In the genomic region with DNA sequence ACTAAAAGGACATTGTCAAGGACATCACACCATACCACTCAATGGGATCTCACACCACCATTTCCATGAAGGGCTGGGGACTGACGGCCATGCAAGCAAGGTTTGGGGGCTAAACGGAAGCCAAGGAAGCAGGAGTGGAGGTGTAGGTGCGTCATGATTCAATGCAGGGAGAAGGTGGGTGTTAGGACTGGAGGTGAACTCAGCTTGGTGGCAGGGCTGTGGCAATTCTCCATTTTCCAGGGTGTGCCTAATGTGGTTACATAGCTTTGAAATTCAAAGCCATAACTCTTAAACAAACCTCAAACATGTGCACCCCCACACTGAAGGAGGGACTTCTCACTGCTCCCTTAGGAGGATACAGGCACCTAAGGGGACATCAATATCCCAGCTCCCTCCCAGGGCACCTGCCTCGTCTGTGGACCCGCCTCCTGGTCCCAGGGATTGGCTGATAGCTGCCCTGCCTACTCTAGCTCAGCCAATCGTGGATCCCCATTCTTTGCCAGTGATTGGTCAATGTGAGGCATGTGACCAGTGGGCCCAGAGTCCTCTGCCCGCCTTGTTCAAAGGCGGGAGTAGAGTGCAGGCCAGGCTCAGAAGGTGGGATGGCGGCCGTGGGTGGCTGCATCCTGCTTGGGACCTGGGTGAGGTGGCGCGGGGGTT, we compare ENCODE assay signal across 19 cellular contexts.
DNase-seq lines count a peak whose midpoint lies in the region; ATAC-seq, FAIRE-seq and TF ChIP-seq lines count a peak whose summit lies in the region.
"Had no signal": no experiment of that assay in that cellular context is flagged by ENCODE, and none has a peak within 500 bp of the region (broad histone marks: within the 10 kb centered on the region; RNA-seq: fewer than 3 reads in every experiment).

No MANE protein-coding gene starts in this region.

- H3K79me2 ChIP-seq in K562 (ENCODE audit: control insufficient read depth, insufficient read depth, low read length) = no peaks in the 10 kb centered on the region

- TF ChIP-seq RAD21 in K562 (CRISPR knock-in tag; conservative IDR thresholded peaks at IDR 0.05 in 1 of 2, IDR thresholded peaks at IDR 0.05 in 1 of 2) = no peak

- DNase-seq in DMS53 (lab: John Stamatoyannopoulos, UW) (peak; percentile 22), DMS53 treated with DMSO at 0.1 percent for 48 hours (lab: John Stamatoyannopoulos, UW; ENCODE audit: unreplicated experiment) (no peak), K562 (ENCODE audit: extremely low read depth in 1 of 4, low spot score in 3 of 4) (peak; percentile 22 to 62 (median 51)), aorta (peak; percentile 4 to 44)
- DNase-seq in stimulated activated CD4-positive, alpha-beta T cell treated with anti-CD3 and anti-CD28 coated beads, Interleukin-15, amount 100 ng/mL, for 24 hours = peak; percentile 8
- no peak for DNase-seq in stimulated activated CD4-positive, alpha-beta T cell treated with anti-CD3 and anti-CD28 coated beads, Interleukin-4, amount 100 ng/mL, for 4 hours
- no peak for DNase-seq in activated CD8-positive, alpha-beta memory T cell treated with anti-CD3 and anti-CD28 coated beads for 24 hours
- DNase-seq: COR-L47; DMS153; HCEC 1CT; NCI-H1092; NCI-H345; NCI-H526 treated with DMSO at 0.1 percent for 48 hours; NK-92 treated with Interleukin-12 subunit alpha and Interleukin-12 subunit beta, amount 100 ng/mL, for 24 hours; OCI-M1; RPMI8226 had no signal

- no peaks in the 10 kb centered on the region for H3K9me1 ChIP-seq in K562 (ENCODE audit: control insufficient read depth, insufficient read depth, low read length)

- peak; percentile 78 for ATAC-seq in K562
- no peak for ATAC-seq in aorta (ENCODE audit: low FRiP score)
- no peak for ATAC-seq in HG02938 (IDR thresholded peaks at IDR 0.05; ENCODE audit: unreplicated experiment)

- H3K4me3 ChIP-seq in K562 (no peak overlapping the region), aorta (ENCODE audit: low read length in 2 of 2) (no peak overlapping the region)
- H3K4me3 ChIP-seq: SJSA1 had no signal

- no TSS peak for BruUV-seq in K562 (replicated peaks; lab: Mats Ljungman, UMichigan)

- no peak overlapping the region for H2AFZ ChIP-seq in K562 (ENCODE audit: low read depth, low read length)

- intact Hi-C loops in K562 (cut with micrococcal nuclease) = no loop called here
- intact Hi-C loops in aorta (cut with DNase I) = loop anchor here (10.0 kb wide), 2 partner anchors 292 to 912 kb away; no protein-coding TSS in a partner anchor

- H3K36me3 ChIP-seq in K562 (ENCODE audit: control insufficient read depth, insufficient read depth, low read length) = no peaks in the 10 kb centered on the region; the same call in 2 of the 3 replicates
- no peaks in the 10 kb centered on the region for H3K36me3 ChIP-seq in aorta (ENCODE audit: control insufficient read depth in 1 of 2, insufficient read depth in 2 of 2, low read length in 1 of 2)
- H3K36me3 ChIP-seq: SJSA1 had no signal

- H4K20me1 ChIP-seq in K562 (replicated peaks; ENCODE audit: control insufficient read depth, insufficient read depth, low read length) = no peaks in the 10 kb centered on the region

- no peak for TF ChIP-seq EP300 in K562 (IDR thresholded peaks at IDR 0.05; ENCODE audit: low read length)

- CTCF ChIA-PET in K562 (lab: Yijun Ruan, JAX; ENCODE audit: low intra/inter-chr PET ratio) = interaction anchor here (0.6 kb wide), 1 partner anchor 64 kb away, joined by 3 read pairs; no protein-coding TSS in a partner anchor

- H3K27ac ChIP-seq in K562 (ENCODE audit: extremely low read depth, low read depth, low read length) = no peak overlapping the region
- H3K27ac ChIP-seq in aorta (ENCODE audit: low read depth in 1 of 2, low read length in 2 of 2) = no peak overlapping the region
- H3K27ac ChIP-seq: 22Rv1, SJSA1 had no signal

- H3K9me3 ChIP-seq in K562 (replicated peaks; ENCODE audit: control insufficient read depth, insufficient read depth, low read depth, low read length) (peaks cover 5% of the 10 kb centered on the region; the same call in 1 of the 2 replicates), aorta (ENCODE audit: control insufficient read depth, low read length) (no peaks in the 10 kb centered on the region)
- H3K9me3 ChIP-seq: SJSA1 had no signal

- FAIRE-seq in K562 (lab: Jason Lieb, UNC) = no peak

- no peak for TF ChIP-seq CTCF in K562 (IDR thresholded peaks at IDR 0.05 in 2 of 3, conservative IDR thresholded peaks at IDR 0.05 in 1 of 3; ENCODE audit: insufficient read depth in 2 of 3, low read depth in 1 of 3, low read length in 3 of 3)

- in situ Hi-C loops in K562 (cut with MboI) = no loop called here

- H3K27me3 ChIP-seq in K562 (ENCODE audit: control insufficient read depth in 2 of 2, insufficient read depth in 2 of 2, low read length in 2 of 2) (peaks cover 10 to 29% of the 10 kb centered on the region in 2 experiments; a peak in 4 of 5 replicates), aorta (ENCODE audit: control insufficient read depth in 1 of 2, insufficient read depth in 2 of 2, low read length in 1 of 2) (no peaks in the 10 kb centered on the region)

- H3K9ac ChIP-seq in K562 (ENCODE audit: insufficient read depth in 1 of 2, low read depth in 2 of 2, low read length in 2 of 2) = no peak overlapping the region

- POLR2A ChIA-PET in K562 (lab: Yijun Ruan, JAX) = interaction anchor here (0.6 to 0.9 kb wide), 3 partner anchors 30 to 99 kb away, joined by 3 read pairs; no protein-coding TSS in a partner anchor

- 14% methylated on average over 8 of the region's 12 CpGs for WGBS in K562 (ENCODE audit: insufficient coverage, low coverage, missing lambda C conversion rate)
- WGBS in aorta, 2 donors = 96% methylated on average over 12 of the region's 12 CpGs

- no peak overlapping the region for H3K4me2 ChIP-seq in K562 (ENCODE audit: insufficient read depth, low read length)

- TF ChIP-seq POLR2A in K562 (conservative IDR thresholded peaks at IDR 0.05) = no peak

- H3K4me1 ChIP-seq in K562 (replicated peaks in 1 of 2; ENCODE audit: control insufficient read depth in 2 of 2, insufficient read depth in 2 of 2, low read length in 2 of 2) (peaks cover 0 to 21% of the 10 kb centered on the region in 2 experiments; a peak in 2 of 5 replicates), aorta (ENCODE audit: control insufficient read depth in 1 of 2, insufficient read depth in 2 of 2, low read length in 2 of 2) (no peaks in the 10 kb centered on the region)
- H3K4me1 ChIP-seq: SJSA1 had no signal

TF ChIP-seq in K562, 482 proteins besides CTCF, POLR2A, EP300 and RAD21 (continues in another document):
- TF ChIP-seq SIN3A (IDR thresholded peaks at IDR 0.05; ENCODE audit: borderline replicate concordance in 2 of 2, control insufficient read depth in 1 of 2, low read depth in 2 of 2, low read length in 2 of 2) = no peak

Comparison
In these comparisons a context has a peak if more than half of its experiments do, and no peak if none do; other contexts are left out.
1. DNase-seq: peak in DMS53 (single experiment), stimulated activated CD4-positive, alpha-beta T cell treated with anti-CD3 and anti-CD28 coated beads, Interleukin-15, amount 100 ng/mL, for 24 hours (single experiment), K562 (4 of 4) and aorta (2 of 2); none in DMS53 treated with DMSO at 0.1 percent for 48 hours (single experiment), stimulated activated CD4-positive, alpha-beta T cell treated with anti-CD3 and anti-CD28 coated beads, Interleukin-4, amount 100 ng/mL, for 4 hours (0 of 2) and activated CD8-positive, alpha-beta memory T cell treated with anti-CD3 and anti-CD28 coated beads for 24 hours (single experiment).